In the genomic region with DNA sequence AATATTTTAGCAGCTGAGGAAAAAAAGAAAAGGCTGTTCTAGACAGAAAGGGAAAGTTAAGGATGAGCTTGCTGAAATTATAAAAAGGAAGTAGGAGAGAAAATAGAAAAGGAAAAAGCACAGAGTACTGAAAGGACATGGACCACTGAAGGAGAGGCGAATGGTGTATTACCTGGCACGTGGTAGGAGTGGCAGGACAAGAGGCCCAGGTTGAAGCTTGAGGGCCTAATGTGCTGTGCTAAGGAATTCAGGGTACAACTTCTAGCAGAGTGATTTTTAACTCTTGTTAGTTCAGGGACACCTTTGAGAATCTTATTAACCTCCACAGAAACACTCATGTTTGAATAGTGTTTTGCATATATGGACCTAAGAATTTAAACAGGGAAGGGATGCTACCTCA, we compare ENCODE assay signal across 20 cellular contexts. TPM values are rescaled to one million over a fixed set of nuclear protein-coding genes. Genes with fewer than 3 reads are reported as not detected.
DNase-seq lines count a peak whose midpoint lies in the region; ATAC-seq and TF ChIP-seq lines count a peak whose summit lies in the region.
"Had no signal": no experiment of that assay in that cellular context is flagged by ENCODE, and none has a peak within 500 bp of the region (broad histone marks: within the 10 kb centered on the region; RNA-seq: fewer than 3 reads in every experiment).

No MANE protein-coding gene starts in this region.

- no peaks in the 10 kb centered on the region for H3K9me3 Mint-ChIP-seq in activated CD4-positive, alpha-beta T cell treated with anti-CD3 and anti-CD28 coated beads, Interleukin-2, amount 10 ng/mL, durations not matched to agents 7 days and 5 days
- H3K9me3 Mint-ChIP-seq in activated CD4-positive, alpha-beta T cell treated with anti-CD3 and anti-CD28 coated beads for 36 hours (ENCODE audit: low read depth) = no peaks in the 10 kb centered on the region
- H3K9me3 Mint-ChIP-seq in activated B cell treated with CpG ODN at 0.5 μM for 24 hours = no peaks in the 10 kb centered on the region
- H3K9me3 Mint-ChIP-seq: stimulated activated naive CD8-positive, alpha-beta T cell treated with anti-CD3 and anti-CD28 coated beads, Interleukin-15, Interleukin-2, amounts not matched to agents 100 ng/mL and 50 ng/mL, for 24 hours; T-helper 1 cell treated with Interleukin-12 subunit alpha and Interleukin-12 subunit beta and Interleukin-4 antibody, amounts not matched to agents 30 μg/mL and 1 μg/mL, for 36 hours had no signal

- peaks cover 70% of the 10 kb centered on the region for H3K36me3 Mint-ChIP-seq in activated CD4-positive, alpha-beta T cell treated with anti-CD3 and anti-CD28 coated beads, Interleukin-2, amount 10 ng/mL, durations not matched to agents 7 days and 5 days (ENCODE audit: low read depth)
- H3K36me3 Mint-ChIP-seq in activated CD4-positive, alpha-beta T cell treated with anti-CD3 and anti-CD28 coated beads for 36 hours (ENCODE audit: low read depth) = peaks cover 45% of the 10 kb centered on the region
- peaks cover 93% of the 10 kb centered on the region for H3K36me3 Mint-ChIP-seq in activated B cell treated with CpG ODN at 0.5 μM for 24 hours (ENCODE audit: low read depth)

- POLR2A ChIA-PET in activated CD4-positive, alpha-beta T cell treated with anti-CD3 and anti-CD28 coated beads, Interleukin-2, amount 10 ng/mL, durations not matched to agents 7 days and 5 days (lab: Charles Lee) = no interaction called here
- POLR2A ChIA-PET in activated CD4-positive, alpha-beta T cell treated with anti-CD3 and anti-CD28 coated beads for 36 hours (lab: Charles Lee) = no interaction called here
- POLR2A ChIA-PET in activated B cell treated with CpG ODN at 0.5 μM for 24 hours (lab: Charles Lee) = no interaction called here

- peak overlapping the region; percentile 37 for H3K27ac Mint-ChIP-seq in activated CD4-positive, alpha-beta T cell treated with anti-CD3 and anti-CD28 coated beads, Interleukin-2, amount 10 ng/mL, durations not matched to agents 7 days and 5 days
- no peak overlapping the region for H3K27ac Mint-ChIP-seq in activated CD4-positive, alpha-beta T cell treated with anti-CD3 and anti-CD28 coated beads for 36 hours
- peak overlapping the region; percentile 19 for H3K27ac Mint-ChIP-seq in activated B cell treated with CpG ODN at 0.5 μM for 24 hours
- H3K27ac Mint-ChIP-seq: stimulated activated naive CD8-positive, alpha-beta T cell treated with anti-CD3 and anti-CD28 coated beads, Interleukin-15, Interleukin-2, amounts not matched to agents 100 ng/mL and 50 ng/mL, for 24 hours had no signal

- H3K27me3 ChIP-seq in layer of hippocampus (ENCODE audit: control insufficient read depth, insufficient read depth, low read length) = no peaks in the 10 kb centered on the region
- no peaks in the 10 kb centered on the region for H3K27me3 ChIP-seq in osteoblast (ENCODE audit: insufficient read depth, low read length)
- H3K27me3 ChIP-seq in WERI-Rb-1 (ENCODE audit: insufficient read depth, low read depth, severe bottlenecking) = no peaks in the 10 kb centered on the region
- H3K27me3 ChIP-seq: ascending aorta, SJSA1 had no signal

- TF ChIP-seq CTCF in activated B cell treated with CpG ODN at 0.5 μM for 24 hours (IDR thresholded peaks at IDR 0.05) (no peak), osteoblast (IDR thresholded peaks at IDR 0.05; ENCODE audit: extremely low read depth, low read depth, low read length) (no peak), WERI-Rb-1 (IDR thresholded peaks at IDR 0.05; ENCODE audit: low read depth, low read length) (no peak)

- no peaks in the 10 kb centered on the region for H3K9me3 ChIP-seq in osteoblast (ENCODE audit: low read depth, low read length)
- H3K9me3 ChIP-seq in WERI-Rb-1 (ENCODE audit: severe bottlenecking) = no peaks in the 10 kb centered on the region
- H3K9me3 ChIP-seq: ascending aorta, HAP-1, SJSA1 had no signal

- H2AFZ ChIP-seq in osteoblast (ENCODE audit: low read length) = no peak overlapping the region

- CTCF ChIA-PET in activated CD4-positive, alpha-beta T cell treated with anti-CD3 and anti-CD28 coated beads, Interleukin-2, amount 10 ng/mL, durations not matched to agents 7 days and 5 days (lab: Charles Lee) = interaction anchor here (1.0 to 1.1 kb wide), 2 partner anchors 22 to 150 kb away, joined by 3 read pairs; no protein-coding TSS in a partner anchor
- CTCF ChIA-PET in activated CD4-positive, alpha-beta T cell treated with anti-CD3 and anti-CD28 coated beads for 36 hours (lab: Charles Lee) = interaction anchor here (0.7 to 1.7 kb wide), 3 partner anchors 13 to 150 kb away, joined by 4 to 8 read pairs (median 5); no protein-coding TSS in a partner anchor
- CTCF ChIA-PET in activated B cell treated with CpG ODN at 0.5 μM for 24 hours (lab: Charles Lee) = interaction anchor here (1.2 kb wide), 1 partner anchor 149 kb away, joined by 3 read pairs; no protein-coding TSS in a partner anchor

- no peak overlapping the region for H3K4me3 Mint-ChIP-seq in activated CD4-positive, alpha-beta T cell treated with anti-CD3 and anti-CD28 coated beads, Interleukin-2, amount 10 ng/mL, durations not matched to agents 7 days and 5 days
- H3K4me3 Mint-ChIP-seq in activated CD4-positive, alpha-beta T cell treated with anti-CD3 and anti-CD28 coated beads for 36 hours = no peak overlapping the region
- H3K4me3 Mint-ChIP-seq in activated B cell treated with CpG ODN at 0.5 μM for 24 hours = no peak overlapping the region
- H3K4me3 Mint-ChIP-seq: stimulated activated naive CD8-positive, alpha-beta T cell treated with anti-CD3 and anti-CD28 coated beads, Interleukin-15, Interleukin-2, amounts not matched to agents 100 ng/mL and 50 ng/mL, for 24 hours; T-helper 1 cell treated with Interleukin-12 subunit alpha and Interleukin-12 subunit beta and Interleukin-4 antibody, amounts not matched to agents 30 μg/mL and 1 μg/mL, for 36 hours had no signal

- H3K79me2 ChIP-seq in osteoblast (ENCODE audit: insufficient read depth, low read length) = peaks cover 12% of the 10 kb centered on the region

- intact Hi-C loops in activated CD4-positive, alpha-beta T cell treated with anti-CD3 and anti-CD28 coated beads for 36 hours (cut with DNase I, micrococcal nuclease) = no loop called here
- intact Hi-C loops in activated B cell treated with CpG ODN at 0.5 μM for 24 hours (cut with micrococcal nuclease) = loop anchor here (10.0 kb wide), 1 partner anchor 45 kb away; no protein-coding TSS in a partner anchor

- H3K27me3 Mint-ChIP-seq in activated CD4-positive, alpha-beta T cell treated with anti-CD3 and anti-CD28 coated beads, Interleukin-2, amount 10 ng/mL, durations not matched to agents 7 days and 5 days = no peaks in the 10 kb centered on the region
- no peaks in the 10 kb centered on the region for H3K27me3 Mint-ChIP-seq in activated CD4-positive, alpha-beta T cell treated with anti-CD3 and anti-CD28 coated beads for 36 hours
- H3K27me3 Mint-ChIP-seq in activated B cell treated with CpG ODN at 0.5 μM for 24 hours = no peaks in the 10 kb centered on the region
- H3K27me3 Mint-ChIP-seq: stimulated activated naive CD8-positive, alpha-beta T cell treated with anti-CD3 and anti-CD28 coated beads, Interleukin-15, Interleukin-2, amounts not matched to agents 100 ng/mL and 50 ng/mL, for 24 hours had no signal

- H3K4me2 ChIP-seq in osteoblast (ENCODE audit: insufficient read depth, low read length) = no peak overlapping the region

- H3K4me3 ChIP-seq in osteoblast (ENCODE audit: insufficient read depth, low read length) (no peak overlapping the region), WERI-Rb-1 (ENCODE audit: low read depth, low read length) (no peak overlapping the region)
- H3K4me3 ChIP-seq: ascending aorta, HAP-1, SJSA1 had no signal

- peaks cover 18% of the 10 kb centered on the region for H3K4me1 ChIP-seq in osteoblast (ENCODE audit: insufficient read depth, low read length)
- H3K4me1 ChIP-seq: HAP-1 had no signal

- H4K20me1 ChIP-seq in osteoblast (ENCODE audit: insufficient read depth, low read length) = peaks cover 13% of the 10 kb centered on the region

- ATAC-seq in activated CD4-positive, alpha-beta T cell treated with anti-CD3 and anti-CD28 coated beads for 36 hours = no peak
- ATAC-seq in activated B cell treated with CpG ODN at 0.5 μM for 24 hours (ENCODE audit: low read depth) = no peak
- no peak for ATAC-seq in GM21447 (IDR thresholded peaks at IDR 0.05; ENCODE audit: unreplicated experiment)
- ATAC-seq: left lobe of liver had no signal

- H3K27ac ChIP-seq in layer of hippocampus (ENCODE audit: low read depth, low read length) = peak overlapping the region; percentile 94
- peak overlapping the region; percentile 98 for H3K27ac ChIP-seq in substantia nigra (ENCODE audit: low read depth, low read length, poor library complexity, severe bottlenecking)
- H3K27ac ChIP-seq in osteoblast (ENCODE audit: low read depth, low read length) = no peak overlapping the region
- no peak overlapping the region for H3K27ac ChIP-seq in WERI-Rb-1
- H3K27ac ChIP-seq: SJSA1 had no signal

- H3K4me1 Mint-ChIP-seq in activated CD4-positive, alpha-beta T cell treated with anti-CD3 and anti-CD28 coated beads, Interleukin-2, amount 10 ng/mL, durations not matched to agents 7 days and 5 days = peaks cover 14% of the 10 kb centered on the region
- H3K4me1 Mint-ChIP-seq in activated CD4-positive, alpha-beta T cell treated with anti-CD3 and anti-CD28 coated beads for 36 hours = peaks cover 9% of the 10 kb centered on the region
- peaks cover 3% of the 10 kb centered on the region for H3K4me1 Mint-ChIP-seq in activated B cell treated with CpG ODN at 0.5 μM for 24 hours

- DNase-seq in activated CD4-positive, alpha-beta T cell treated with anti-CD3 and anti-CD28 coated beads, Interleukin-2, amount 10 ng/mL, durations not matched to agents 7 days and 5 days = no peak
- no peak for DNase-seq in activated CD4-positive, alpha-beta T cell treated with anti-CD3 and anti-CD28 coated beads for 36 hours
- DNase-seq in activated B cell treated with CpG ODN at 0.5 μM for 24 hours (no peak), substantia nigra (lab: John Stamatoyannopoulos, UW) (no peak), osteoblast (ENCODE audit: insufficient read length, low spot score, missing footprints) (no peak), WERI-Rb-1 (no peak)
- DNase-seq: activated effector memory CD4-positive, alpha-beta T cell treated with anti-CD3 and anti-CD28 coated beads, Interleukin-2, amount 50 U/mL, for 16 hours; Kasumi-1; midbrain; NCI-H1930; NCI-H2227 treated with DMSO at 0.1 percent for 48 hours; stimulated activated CD4-positive, alpha-beta T cell treated with anti-CD3 and anti-CD28 coated beads, Interleukin-2, amount 100 ng/mL, for 24 hours had no signal

- peaks cover 72% of the 10 kb centered on the region for H3K36me3 ChIP-seq in osteoblast (ENCODE audit: insufficient read depth, low read length)
- H3K36me3 ChIP-seq in WERI-Rb-1 = peaks cover 24% of the 10 kb centered on the region

RNA-seq across cellular contexts. Expression of gene CRTC3, which starts 60.0 kb away (rescaled TPM):
- total RNA-seq in activated CD4-positive, alpha-beta T cell treated with anti-CD3 and anti-CD28 coated beads, Interleukin-2, amount 10 ng/mL, durations not matched to agents 7 days and 5 days = 10 to 100 TPM; 85.1 to 90.7 TPM
- 10 to 100 TPM; 32.4 to 36.2 TPM for total RNA-seq in activated CD4-positive, alpha-beta T cell treated with anti-CD3 and anti-CD28 coated beads for 36 hours
- total RNA-seq in activated B cell treated with CpG ODN at 0.5 μM for 24 hours (54.7 and 65.0 TPM in 2 replicates), osteoblast (25.0 and 29.2 TPM in 2 replicates)

Comparison
In these comparisons a context has a peak if more than half of its experiments do, and no peak if none do; other contexts are left out.
1. H3K27ac ChIP-seq: peak in layer of hippocampus (single experiment) and substantia nigra (single experiment); none in osteoblast (single experiment) and WERI-Rb-1 (single experiment).